ENCODE assay signal across 29 cellular contexts in the genomic region with DNA sequence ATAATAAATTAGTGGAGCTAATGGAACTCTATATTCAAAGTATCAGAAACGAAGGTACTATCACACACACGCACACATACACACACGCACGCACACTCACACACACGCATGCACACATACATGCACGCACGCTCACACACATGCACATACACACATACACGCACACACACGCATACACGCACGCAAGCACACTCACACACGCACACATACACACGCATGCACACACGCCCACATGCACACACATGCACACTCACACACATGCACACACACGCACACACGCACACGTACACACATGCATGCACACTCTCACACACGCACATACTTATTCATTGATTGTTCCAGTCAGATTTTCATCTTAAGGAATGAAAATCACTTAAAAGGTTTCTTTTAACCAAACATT.
"Had no signal": no experiment of that assay in that cellular context is flagged by ENCODE, and none has a peak within 500 bp of the region (broad histone marks: within the 10 kb centered on the region; RNA-seq: fewer than 3 reads in every experiment).

No MANE protein-coding gene starts in this region.

- DNase-seq: activated CD4-positive, alpha-beta T cell treated with anti-CD3 and anti-CD28 coated beads, Interleukin-2, amount 10 ng/mL, durations not matched to agents 24 days and 14 days; activated CD4-positive, alpha-beta T cell treated with anti-CD3 and anti-CD28 coated beads, Interleukin-2, amount 50 U/mL, for 4 hours; activated CD8-positive, alpha-beta T cell treated with anti-CD3 and anti-CD28 coated beads for 36 hours; activated gamma-delta T cell; activated naive CD4-positive, alpha-beta T cell treated with Interleukin-2 at 50 U/mL for 16 hours; activated naive CD8-positive, alpha-beta T cell treated with anti-CD3 and anti-CD28 coated beads, Interleukin-2, amount 10 ng/mL, durations not matched to agents 7 days and 5 days; activated T-cell treated with anti-CD3 and anti-CD28 coated beads, Interleukin-2, amount 50 U/mL, for 1 hour; amygdala; MG63; NCI-H1048; NCI-H1105 treated with DMSO at 0.1 percent for 48 hours; NCI-H1436; NCI-H1694; NCI-H1930; NCI-H2081 treated with DMSO at 0.1 percent for 48 hours; NCI-H345; NCI-H524 treated with DMSO at 0.1 percent for 48 hours; SHP77; SJCRH30 had no signal

- H3K9me3 Mint-ChIP-seq: activated CD4-positive, alpha-beta T cell treated with anti-CD3 and anti-CD28 coated beads, Interleukin-2, amount 10 ng/mL, durations not matched to agents 24 days and 14 days; activated CD8-positive, alpha-beta T cell treated with anti-CD3 and anti-CD28 coated beads for 36 hours; activated naive CD4-positive, alpha-beta T cell treated with anti-CD3 and anti-CD28 coated beads, Interleukin-2, amount 50 U/mL, for 24 hours; activated naive CD8-positive, alpha-beta T cell treated with anti-CD3 and anti-CD28 coated beads, Interleukin-2, amount 10 ng/mL, durations not matched to agents 7 days and 5 days; activated T-helper 2 cell treated with anti-CD3 and anti-CD28 coated beads, Interferon-gamma antibody, Interleukin-2, Interleukin-4, amounts not matched to agents 10 μg/mL and 5 μg/mL and 100 μg/mL, durations not matched to agents 14 hours and 24 hours and 36 hours; central memory CD8-positive, alpha-beta T cell; T-helper 1 cell treated with Interleukin-12 subunit alpha and Interleukin-12 subunit beta and Interleukin-4 antibody, amounts not matched to agents 30 μg/mL and 1 μg/mL, for 36 hours; T-helper 2 cell treated with Interferon-gamma antibody and Interleukin-4, amounts not matched to agents 5 μg/mL and 100 μg/mL, for 36 hours had no signal

- H3K36me3 ChIP-seq: ascending aorta, cardiac muscle cell, MG63, SJCRH30 had no signal

- H3K36me3 Mint-ChIP-seq: activated naive CD4-positive, alpha-beta T cell treated with anti-CD3 and anti-CD28 coated beads, Interleukin-2, amount 50 U/mL, for 24 hours; activated naive CD8-positive, alpha-beta T cell treated with anti-CD3 and anti-CD28 coated beads, Interleukin-2, amount 10 ng/mL, durations not matched to agents 7 days and 5 days had no signal

- H3K9me3 ChIP-seq: ascending aorta, MG63, SJCRH30 had no signal

- FAIRE-seq: TTC549 had no signal

- H3K4me1 ChIP-seq: ascending aorta, SJCRH30 had no signal

- H3K27me3 ChIP-seq: ascending aorta, cardiac muscle cell, MG63, SJCRH30 had no signal

- H3K4me3 ChIP-seq: ascending aorta, cardiac muscle cell, MG63, SJCRH30, SK-N-MC had no signal

- H3K4me3 Mint-ChIP-seq: activated CD4-positive, alpha-beta T cell treated with anti-CD3 and anti-CD28 coated beads, Interleukin-2, amount 10 ng/mL, durations not matched to agents 24 days and 14 days; activated CD8-positive, alpha-beta T cell treated with anti-CD3 and anti-CD28 coated beads for 36 hours; activated naive CD4-positive, alpha-beta T cell treated with anti-CD3 and anti-CD28 coated beads, Interleukin-2, amount 50 U/mL, for 24 hours; activated naive CD8-positive, alpha-beta T cell treated with anti-CD3 and anti-CD28 coated beads, Interleukin-2, amount 10 ng/mL, durations not matched to agents 7 days and 5 days; central memory CD8-positive, alpha-beta T cell; T-helper 1 cell treated with Interleukin-12 subunit alpha and Interleukin-12 subunit beta and Interleukin-4 antibody, amounts not matched to agents 30 μg/mL and 1 μg/mL, for 36 hours; T-helper 2 cell treated with Interferon-gamma antibody and Interleukin-4, amounts not matched to agents 5 μg/mL and 100 μg/mL, for 36 hours had no signal

- H3K4me1 Mint-ChIP-seq: activated naive CD4-positive, alpha-beta T cell treated with anti-CD3 and anti-CD28 coated beads, Interleukin-2, amount 50 U/mL, for 24 hours had no signal

- ATAC-seq: activated CD8-positive, alpha-beta T cell treated with anti-CD3 and anti-CD28 coated beads for 36 hours; Panc1 had no signal

- H3K27ac ChIP-seq: ascending aorta, cardiac muscle cell, SJCRH30, SK-N-MC had no signal

- H3K27me3 Mint-ChIP-seq: activated CD4-positive, alpha-beta T cell treated with anti-CD3 and anti-CD28 coated beads, Interleukin-2, amount 10 ng/mL, durations not matched to agents 24 days and 14 days; activated CD8-positive, alpha-beta T cell treated with anti-CD3 and anti-CD28 coated beads for 36 hours; activated naive CD4-positive, alpha-beta T cell treated with anti-CD3 and anti-CD28 coated beads, Interleukin-2, amount 50 U/mL, for 24 hours; activated naive CD8-positive, alpha-beta T cell treated with anti-CD3 and anti-CD28 coated beads, Interleukin-2, amount 10 ng/mL, durations not matched to agents 7 days and 5 days had no signal

- H3K27ac Mint-ChIP-seq: activated CD4-positive, alpha-beta T cell treated with anti-CD3 and anti-CD28 coated beads, Interleukin-2, amount 10 ng/mL, durations not matched to agents 24 days and 14 days; activated CD8-positive, alpha-beta T cell treated with anti-CD3 and anti-CD28 coated beads for 36 hours; activated naive CD4-positive, alpha-beta T cell treated with anti-CD3 and anti-CD28 coated beads, Interleukin-2, amount 50 U/mL, for 24 hours; activated naive CD8-positive, alpha-beta T cell treated with anti-CD3 and anti-CD28 coated beads, Interleukin-2, amount 10 ng/mL, durations not matched to agents 7 days and 5 days; activated T-helper 2 cell treated with anti-CD3 and anti-CD28 coated beads, Interferon-gamma antibody, Interleukin-2, Interleukin-4, amounts not matched to agents 10 μg/mL and 5 μg/mL and 100 μg/mL, durations not matched to agents 14 hours and 24 hours and 36 hours; T-helper 1 cell treated with Interleukin-12 subunit alpha and Interleukin-12 subunit beta and Interleukin-4 antibody, amounts not matched to agents 30 μg/mL and 1 μg/mL, for 36 hours; T-helper 2 cell treated with Interferon-gamma antibody and Interleukin-4, amounts not matched to agents 5 μg/mL and 100 μg/mL, for 36 hours had no signal
